Comparison of ENCODE assay signal across 11 cellular contexts in the genomic region with DNA sequence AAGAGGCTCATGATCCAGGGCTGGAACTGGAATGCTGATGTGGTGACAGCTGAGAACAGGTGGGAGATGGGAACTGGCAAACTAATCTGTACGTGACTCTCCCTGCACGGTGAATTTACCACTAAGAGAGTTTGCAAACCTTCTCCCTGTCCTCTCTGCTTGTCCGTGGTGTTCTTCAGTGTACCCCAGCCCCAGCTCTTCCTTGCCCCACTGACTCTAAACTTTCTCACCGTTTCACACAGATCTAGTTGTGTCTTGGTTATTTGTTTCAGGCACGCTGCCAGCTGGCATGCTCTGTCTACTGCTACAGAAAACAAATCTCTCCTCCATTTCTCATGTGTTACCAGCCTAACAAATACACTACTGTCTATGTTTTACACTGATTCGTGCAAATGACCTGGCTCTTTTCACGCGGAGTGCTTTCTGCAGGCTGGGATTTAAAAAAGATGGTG.
DNase-seq lines count a peak whose midpoint lies in the region; ATAC-seq and TF ChIP-seq lines count a peak whose summit lies in the region.
"Had no signal": no experiment of that assay in that cellular context is flagged by ENCODE, and none has a peak within 500 bp of the region (broad histone marks: within the 10 kb centered on the region; RNA-seq: fewer than 3 reads in every experiment).

No MANE protein-coding gene starts in this region.

- TF ChIP-seq POLR2A in upper lobe of left lung (IDR thresholded peaks at IDR 0.05) = no peak

- DNase-seq in Ammon's horn (ENCODE audit: low spot score) (peak; percentile 54), SK-N-MC (ENCODE audit: low read depth, low spot score) (no peak), fibroblast of the conjunctiva (ENCODE audit: low read depth) (peak; percentile 17), osteoblast (ENCODE audit: insufficient read length, low spot score, missing footprints) (peak; percentile 52), NCI-H187 (lab: John Stamatoyannopoulos, UW) (no peak), SK-N-DZ (ENCODE audit: low spot score) (no peak), upper lobe of left lung (no peak)
- DNase-seq: Karpas-422 had no signal

- H3K4me1 ChIP-seq in osteoblast (ENCODE audit: insufficient read depth, low read length) (no peaks in the 10 kb centered on the region), upper lobe of left lung (no peaks in the 10 kb centered on the region)
- H3K4me1 ChIP-seq: BLaER1 treated with 17β-estradiol and CSF1 and Interleukin-3, amounts not matched to agents 10 nM and 100 nM had no signal

- H4K20me1 ChIP-seq in osteoblast (ENCODE audit: insufficient read depth, low read length) = no peaks in the 10 kb centered on the region
- H4K20me1 ChIP-seq: BLaER1 treated with 17β-estradiol and CSF1 and Interleukin-3, amounts not matched to agents 10 nM and 100 nM had no signal

- no peak overlapping the region for H2AFZ ChIP-seq in osteoblast (ENCODE audit: low read length)

- H3K27ac ChIP-seq in SK-N-MC (peak overlapping the region; percentile 40; the same call in 1 of the 2 replicates), osteoblast (ENCODE audit: low read depth, low read length) (no peak overlapping the region), upper lobe of left lung (no peak overlapping the region)
- H3K27ac ChIP-seq: BLaER1 treated with 17β-estradiol and CSF1 and Interleukin-3, amounts not matched to agents 10 nM and 100 nM had no signal

- H3K27me3 ChIP-seq in osteoblast (ENCODE audit: insufficient read depth, low read length) (no peaks in the 10 kb centered on the region), upper lobe of left lung (no peaks in the 10 kb centered on the region)
- H3K27me3 ChIP-seq: BLaER1 treated with 17β-estradiol and CSF1 and Interleukin-3, amounts not matched to agents 10 nM and 100 nM had no signal

- H3K9ac ChIP-seq in SK-N-MC (ENCODE audit: insufficient read length) = no peak overlapping the region
- H3K9ac ChIP-seq: BLaER1 treated with 17β-estradiol and CSF1 and Interleukin-3, amounts not matched to agents 10 nM and 100 nM had no signal

- H3K36me3 ChIP-seq in SK-N-MC (ENCODE audit: insufficient read depth, low read length) = no peaks in the 10 kb centered on the region
- H3K36me3 ChIP-seq in osteoblast (ENCODE audit: insufficient read depth, low read length) = no peaks in the 10 kb centered on the region
- no peaks in the 10 kb centered on the region for H3K36me3 ChIP-seq in upper lobe of left lung
- H3K36me3 ChIP-seq: BLaER1 treated with 17β-estradiol and CSF1 and Interleukin-3, amounts not matched to agents 10 nM and 100 nM had no signal

- TF ChIP-seq CTCF in osteoblast (IDR thresholded peaks at IDR 0.05; ENCODE audit: extremely low read depth, low read depth, low read length) (no peak), upper lobe of left lung (IDR thresholded peaks at IDR 0.05) (no peak)

- ATAC-seq in GM19023 (IDR thresholded peaks at IDR 0.05; ENCODE audit: unreplicated experiment) = no peak
- ATAC-seq in upper lobe of left lung (ENCODE audit: low FRiP score in 2 of 2) = no peak
- ATAC-seq: activated T-helper 17 cell treated with anti-CD3 and anti-CD28 coated beads, Interleukin-2, amount 50 U/mL, for 72 hours had no signal

- H3K4me2 ChIP-seq in osteoblast (ENCODE audit: insufficient read depth, low read length) = no peak overlapping the region
- H3K4me2 ChIP-seq: BLaER1 treated with 17β-estradiol and CSF1 and Interleukin-3, amounts not matched to agents 10 nM and 100 nM had no signal

- WGBS in upper lobe of left lung, 2 donors = 51 to 52% methylated on average over 8 of the region's 8 CpGs

- H3K9me3 ChIP-seq in SK-N-MC (ENCODE audit: low read depth, low read length) (no peaks in the 10 kb centered on the region), osteoblast (ENCODE audit: low read depth, low read length) (no peaks in the 10 kb centered on the region), upper lobe of left lung (no peaks in the 10 kb centered on the region)
- H3K9me3 ChIP-seq: BLaER1 treated with 17β-estradiol and CSF1 and Interleukin-3, amounts not matched to agents 10 nM and 100 nM had no signal

- no peaks in the 10 kb centered on the region for H3K79me2 ChIP-seq in osteoblast (ENCODE audit: insufficient read depth, low read length)

- no peak overlapping the region for H3K4me3 ChIP-seq in SK-N-MC
- no peak overlapping the region for H3K4me3 ChIP-seq in osteoblast (ENCODE audit: insufficient read depth, low read length)
- H3K4me3 ChIP-seq in upper lobe of left lung = no peak overlapping the region
- H3K4me3 ChIP-seq: BLaER1 treated with 17β-estradiol and CSF1 and Interleukin-3, amounts not matched to agents 10 nM and 100 nM had no signal

- TF ChIP-seq EP300 in upper lobe of left lung (IDR thresholded peaks at IDR 0.05) = no peak

Comparison
In these comparisons a context has a peak if more than half of its experiments do, and no peak if none do; other contexts are left out.
1. DNase-seq: peak in Ammon's horn (single experiment), fibroblast of the conjunctiva (single experiment) and osteoblast (single experiment); none in SK-N-MC (single experiment), NCI-H187 (0 of 2), SK-N-DZ (single experiment) and upper lobe of left lung (0 of 2).